In genomic region chr2:233458031-233458610, GRCh38 we compare ENCODE assay signal across 30 cellular contexts.
"Had no signal": no experiment of that assay in that cellular context is flagged by ENCODE, and none has a peak within 500 bp of the region (broad histone marks: within the 10 kb centered on the region; RNA-seq: fewer than 3 reads in every experiment).

No MANE protein-coding gene starts in this region.

- H3K4me3 Mint-ChIP-seq: activated CD8-positive, alpha-beta memory T cell treated with anti-CD3 and anti-CD28 coated beads, Interleukin-2, amount 10 ng/mL, durations not matched to agents 7 days and 5 days; activated CD8-positive, alpha-beta T cell treated with anti-CD3 and anti-CD28 coated beads, Interleukin-2, amount 10 ng/mL, durations not matched to agents 7 days and 5 days; activated naive CD8-positive, alpha-beta T cell treated with anti-CD3 and anti-CD28 coated beads for 36 hours; activated T-cell treated with anti-CD3 and anti-CD28 coated beads, Interleukin-2, amount 50 U/mL, for 72 hours; brain; effector memory CD8-positive, alpha-beta T cell; neural progenitor cell; stimulated activated memory B cell treated with anti-CD40 and anti-IgM and Interleukin-4, amounts not matched to agents 10 μg/mL and 1 μg/mL and 100 μg/mL, for 72 hours; stimulated activated naive CD8-positive, alpha-beta T cell treated with anti-CD3 and anti-CD28 coated beads, Interleukin-15, amount 100 ng/mL, for 72 hours; T-helper 17 cell; type B pancreatic cell had no signal

- H3K9me3 Mint-ChIP-seq: activated naive CD8-positive, alpha-beta T cell treated with anti-CD3 and anti-CD28 coated beads for 36 hours; activated T-cell treated with anti-CD3 and anti-CD28 coated beads, Interleukin-2, amount 50 U/mL, for 72 hours; brain; effector memory CD8-positive, alpha-beta T cell; neural progenitor cell; stimulated activated memory B cell treated with anti-CD40 and anti-IgM and Interleukin-4, amounts not matched to agents 10 μg/mL and 1 μg/mL and 100 μg/mL, for 72 hours; stimulated activated naive CD8-positive, alpha-beta T cell treated with anti-CD3 and anti-CD28 coated beads, Interleukin-15, amount 100 ng/mL, for 72 hours; type B pancreatic cell had no signal

- H3K4me1 ChIP-seq: adrenal gland, ascending aorta, esophagus muscularis mucosa, foreskin keratinocyte, neural progenitor cell, vagina had no signal

- ATAC-seq: activated CD8-positive, alpha-beta T cell treated with anti-CD3 and anti-CD28 coated beads, Interleukin-2, amount 10 ng/mL, durations not matched to agents 7 days and 5 days; activated T-cell treated with anti-CD3 and anti-CD28 coated beads, Interleukin-2, amount 50 U/mL, for 72 hours; effector memory CD8-positive, alpha-beta T cell; foreskin keratinocyte; sciatic nerve; SK-N-SH treated with all-trans-retinoic acid at 6 μM for 48 hours; stimulated activated memory B cell treated with anti-CD40 and anti-IgM and Interleukin-4, amounts not matched to agents 10 μg/mL and 1 μg/mL and 100 μg/mL, for 72 hours; stimulated activated naive CD8-positive, alpha-beta T cell treated with anti-CD3 and anti-CD28 coated beads, Interleukin-15, amount 100 ng/mL, for 72 hours; T-helper 17 cell had no signal

- H3K9me3 ChIP-seq: adrenal gland, ascending aorta, esophagus muscularis mucosa, left ventricle myocardium inferior, vagina had no signal

- H3K27me3 ChIP-seq: adrenal gland, ascending aorta, cardiac muscle cell, esophagus muscularis mucosa, foreskin keratinocyte, neural progenitor cell, vagina had no signal

- H3K4me1 Mint-ChIP-seq: activated naive CD8-positive, alpha-beta T cell treated with anti-CD3 and anti-CD28 coated beads for 36 hours; brain; neural progenitor cell; stimulated activated memory B cell treated with anti-CD40 and anti-IgM and Interleukin-4, amounts not matched to agents 10 μg/mL and 1 μg/mL and 100 μg/mL, for 72 hours; stimulated activated naive CD8-positive, alpha-beta T cell treated with anti-CD3 and anti-CD28 coated beads, Interleukin-15, amount 100 ng/mL, for 72 hours had no signal

- DNase-seq: activated CD4-positive, alpha-beta T cell treated with anti-CD3 and anti-CD28 coated beads, Interleukin-2, amount 50 U/mL, for 1 hour; activated CD4-positive, CD25-positive, alpha-beta regulatory T cell treated with anti-CD3 and anti-CD28 coated beads, Interleukin-2, amount 50 U/mL, for 72 hours; activated CD8-positive, alpha-beta memory T cell treated with anti-CD3 and anti-CD28 coated beads, Interleukin-2, amount 10 ng/mL, durations not matched to agents 7 days and 5 days; activated CD8-positive, alpha-beta T cell treated with anti-CD3 and anti-CD28 coated beads, Interleukin-2, amount 10 ng/mL, durations not matched to agents 7 days and 5 days; activated naive CD4-positive, alpha-beta T cell; activated naive CD8-positive, alpha-beta T cell treated with anti-CD3 and anti-CD28 coated beads for 36 hours; activated T-cell treated with anti-CD3 and anti-CD28 coated beads for 4 hours; activated T-cell treated with anti-CD3 and anti-CD28 coated beads, Interleukin-2, amount 50 U/mL, for 72 hours; adrenal gland; cortex of kidney; effector memory CD8-positive, alpha-beta T cell; foreskin keratinocyte; left ventricle myocardium inferior; stimulated activated CD4-positive, alpha-beta T cell treated with anti-CD3 and anti-CD28 coated beads, Interleukin-4, amount 100 ng/mL, for 24 hours; stimulated activated naive CD8-positive, alpha-beta T cell treated with anti-CD3 and anti-CD28 coated beads, Interleukin-15, amount 100 ng/mL, for 72 hours; substantia nigra; T-helper 17 cell; T1000; WERI-Rb-1 had no signal

- H3K4me3 ChIP-seq: adrenal gland, ascending aorta, cardiac muscle cell, esophagus muscularis mucosa, left ventricle myocardium inferior, neural progenitor cell, skin epidermis, vagina had no signal

- H3K27ac Mint-ChIP-seq: activated CD8-positive, alpha-beta memory T cell treated with anti-CD3 and anti-CD28 coated beads, Interleukin-2, amount 10 ng/mL, durations not matched to agents 7 days and 5 days; activated T-cell treated with anti-CD3 and anti-CD28 coated beads, Interleukin-2, amount 50 U/mL, for 72 hours; neural progenitor cell; stimulated activated memory B cell treated with anti-CD40 and anti-IgM and Interleukin-4, amounts not matched to agents 10 μg/mL and 1 μg/mL and 100 μg/mL, for 72 hours; T-helper 17 cell; type B pancreatic cell had no signal

- H3K27ac ChIP-seq: adrenal gland, ascending aorta, cardiac muscle cell, esophagus muscularis mucosa, foreskin keratinocyte, left ventricle myocardium inferior, neural progenitor cell, skin epidermis, vagina, WERI-Rb-1 had no signal

- H3K36me3 ChIP-seq: neural progenitor cell had no signal

- H3K27me3 Mint-ChIP-seq: activated CD8-positive, alpha-beta memory T cell treated with anti-CD3 and anti-CD28 coated beads, Interleukin-2, amount 10 ng/mL, durations not matched to agents 7 days and 5 days; activated naive CD8-positive, alpha-beta T cell treated with anti-CD3 and anti-CD28 coated beads for 36 hours; brain; effector memory CD8-positive, alpha-beta T cell; stimulated activated memory B cell treated with anti-CD40 and anti-IgM and Interleukin-4, amounts not matched to agents 10 μg/mL and 1 μg/mL and 100 μg/mL, for 72 hours; stimulated activated naive CD8-positive, alpha-beta T cell treated with anti-CD3 and anti-CD28 coated beads, Interleukin-15, amount 100 ng/mL, for 72 hours; T-helper 17 cell; type B pancreatic cell had no signal

- H3K9ac ChIP-seq: neural progenitor cell had no signal
